Comparison of ENCODE assay signal across 1 cellular context in the genomic region with DNA sequence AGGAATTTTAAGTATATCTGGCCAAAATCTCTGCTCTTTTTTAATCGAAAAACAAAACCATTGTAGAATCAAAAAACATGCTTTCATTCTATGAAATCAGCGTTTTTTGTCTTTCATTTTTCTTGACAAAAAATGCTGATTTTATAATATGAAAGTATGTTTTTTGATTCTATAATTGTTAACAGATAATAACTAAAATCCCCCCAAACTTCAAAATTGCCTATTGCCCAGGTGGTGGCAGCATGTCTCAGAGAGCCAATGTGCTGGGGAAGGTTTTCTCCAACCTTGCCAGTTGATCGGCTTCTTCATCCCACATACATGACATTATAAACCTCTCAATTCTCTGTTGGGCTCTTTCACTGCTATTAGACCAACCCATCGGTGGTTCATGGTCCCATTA.
TF ChIP-seq lines count a peak whose summit lies in the region.

No MANE protein-coding gene starts in this region.

TF ChIP-seq in HCT116, 20 proteins besides CTCF, POLR2A, EP300 and RAD21:
- TF ChIP-seq, protein P1, sequence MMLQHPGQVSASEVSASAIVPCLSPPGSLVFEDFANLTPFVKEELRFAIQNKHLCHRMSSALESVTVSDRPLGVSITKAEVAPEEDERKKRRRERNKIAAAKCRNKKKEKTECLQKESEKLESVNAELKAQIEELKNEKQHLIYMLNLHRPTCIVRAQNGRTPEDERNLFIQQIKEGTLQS (IDR thresholded peaks at IDR 0.05), result no peak
- TF ChIP-seq POLR2AphosphoS5 (IDR thresholded peaks at IDR 0.05; ENCODE audit: low read depth, low read length) (no peak), SP1 (IDR thresholded peaks at IDR 0.05; ENCODE audit: low read depth) (no peak), SIN3A (IDR thresholded peaks at IDR 0.05; ENCODE audit: low read depth) (no peak)
